Comparison of ENCODE assay signal across 25 cellular contexts in the genomic region with DNA sequence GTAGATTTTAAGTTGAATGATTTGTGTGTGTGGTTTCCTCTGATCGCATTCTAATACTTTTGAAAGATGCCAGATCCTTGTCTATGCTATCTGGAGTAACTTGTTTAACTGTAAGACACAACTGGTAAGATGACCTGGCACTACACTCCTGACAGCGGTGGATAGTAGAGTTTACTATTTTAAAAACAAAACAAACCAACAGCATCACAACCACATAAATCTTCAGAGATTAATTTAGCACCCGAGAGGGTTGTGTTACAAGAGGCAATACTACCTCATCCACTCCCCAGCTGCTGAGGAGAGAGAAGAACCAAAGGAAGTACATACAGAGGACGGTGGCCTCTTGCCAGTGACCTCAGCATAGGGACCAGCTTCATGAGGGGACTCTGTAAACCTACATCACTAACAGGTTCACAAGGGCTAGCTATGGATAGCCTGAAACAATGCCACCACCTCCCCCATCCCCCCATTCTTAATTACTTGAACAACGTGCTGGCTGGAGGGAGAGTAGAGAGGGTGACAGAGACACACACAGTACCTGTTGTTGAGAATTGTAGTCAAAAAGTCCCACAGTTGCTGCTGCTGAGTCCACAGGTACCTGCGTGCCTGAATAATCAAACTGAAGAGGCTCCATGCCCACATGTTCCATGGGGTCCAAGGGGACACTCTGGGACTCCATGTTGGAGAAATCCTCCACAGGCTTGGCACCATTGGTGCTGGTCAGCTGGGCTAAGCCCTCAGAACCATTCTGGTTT.
DNase-seq lines count a peak whose midpoint lies in the region; ATAC-seq and TF ChIP-seq lines count a peak whose summit lies in the region.
"Had no signal": no experiment of that assay in that cellular context is flagged by ENCODE, and none has a peak within 500 bp of the region (broad histone marks: within the 10 kb centered on the region; RNA-seq: fewer than 3 reads in every experiment).

No MANE protein-coding gene starts in this region.

- H3K27ac ChIP-seq in HUES64 (ENCODE audit: low read depth, low read length) (0 out of 2 replicates have a peak overlapping the region, but pooled peaks have one; percentile 10), endodermal cell (ENCODE audit: low read depth, low read length) (no peak overlapping the region), osteoblast (ENCODE audit: low read depth, low read length) (peak overlapping the region; percentile 23), gastroesophageal sphincter (no peak overlapping the region)
- H3K27ac ChIP-seq: 22Rv1, esophagus squamous epithelium, left ventricle myocardium inferior, ovary, right lobe of liver, tibial nerve had no signal

- no peaks in the 10 kb centered on the region for H3K27me3 Mint-ChIP-seq in activated CD4-positive, alpha-beta T cell treated with anti-CD3 and anti-CD28 coated beads for 36 hours
- H3K27me3 Mint-ChIP-seq in endodermal cell (ENCODE audit: insufficient read depth) = no peaks in the 10 kb centered on the region

- H3K36me3 ChIP-seq in HUES64 (ENCODE audit: insufficient read depth, low read length) (peaks cover 90% of the 10 kb centered on the region), endodermal cell (ENCODE audit: control insufficient read depth, insufficient read depth, low read length) (peaks cover 85% of the 10 kb centered on the region), osteoblast (ENCODE audit: insufficient read depth, low read length) (peaks cover 30% of the 10 kb centered on the region), gastroesophageal sphincter (peaks cover 0 to 33% of the 10 kb centered on the region in 2 donors)
- H3K36me3 ChIP-seq: ovary had no signal

- no peak for TF ChIP-seq EP300 in gastroesophageal sphincter (IDR thresholded peaks at IDR 0.05)

- CTCF ChIA-PET in activated CD4-positive, alpha-beta T cell treated with anti-CD3 and anti-CD28 coated beads for 36 hours (lab: Charles Lee) = interaction anchor here (0.7 to 1.8 kb wide), 4 partner anchors 8 to 178 kb away, joined by 3 to 6 read pairs (median 4); no protein-coding TSS in a partner anchor

- H3K4me1 Mint-ChIP-seq in activated CD4-positive, alpha-beta T cell treated with anti-CD3 and anti-CD28 coated beads for 36 hours = peaks cover 63% of the 10 kb centered on the region
- peaks cover 36% of the 10 kb centered on the region for H3K4me1 Mint-ChIP-seq in endodermal cell

- H3K27me3 ChIP-seq in HUES64 (ENCODE audit: insufficient read depth, low read length) (no peaks in the 10 kb centered on the region), endodermal cell (ENCODE audit: control insufficient read depth, insufficient read depth, low read length, poor library complexity, severe bottlenecking) (no peaks in the 10 kb centered on the region), osteoblast (ENCODE audit: insufficient read depth, low read length) (no peaks in the 10 kb centered on the region), gastroesophageal sphincter (no peaks in the 10 kb centered on the region)
- H3K27me3 ChIP-seq: esophagus squamous epithelium, ovary, right lobe of liver, tibial nerve had no signal

- no peak overlapping the region for H2AFZ ChIP-seq in osteoblast (ENCODE audit: low read length)

- H3K4me1 ChIP-seq in HUES64 (ENCODE audit: insufficient read depth, low read length) = peaks cover 9% of the 10 kb centered on the region; the same call in 1 of the 2 replicates
- H3K4me1 ChIP-seq in endodermal cell (ENCODE audit: control insufficient read depth, insufficient read depth, low read length) = peaks cover 4% of the 10 kb centered on the region
- peaks cover 31% of the 10 kb centered on the region for H3K4me1 ChIP-seq in osteoblast (ENCODE audit: insufficient read depth, low read length)
- H3K4me1 ChIP-seq in gastroesophageal sphincter = peaks cover 0 to 61% (median 6%) of the 10 kb centered on the region in 3 donors

- peaks cover 95% of the 10 kb centered on the region for H3K79me2 ChIP-seq in osteoblast (ENCODE audit: insufficient read depth, low read length)

- no peak for DNase-seq in activated CD4-positive, alpha-beta T cell treated with anti-CD3 and anti-CD28 coated beads for 36 hours
- no peak for DNase-seq in activated CD4-positive, alpha-beta T cell treated with anti-CD3 and anti-CD28 coated beads for 4 hours
- DNase-seq in endodermal cell = no peak
- DNase-seq in osteoblast (ENCODE audit: insufficient read length, low spot score, missing footprints) = no peak
- no peak for DNase-seq in SIG-M5 treated with dmso at 0.1 percent for 504 hours (lab: John Stamatoyannopoulos, UW; ENCODE audit: unreplicated experiment)
- DNase-seq in GM10266 (ENCODE audit: extremely low spot score) = no peak
- DNase-seq: activated CD4-positive, CD25-positive, alpha-beta regulatory T cell; central memory CD4-positive, alpha-beta T cell; effector CD4-positive, alpha-beta T cell; esophagus squamous epithelium; glutamatergic neuron; left ventricle myocardium inferior; NCI-H1417; NCI-H2171; NCI-H69; OCI-M1; ovary; right lobe of liver; Right ventricle myocardium superior; stimulated activated naive CD4-positive, alpha-beta T cell had no signal

- TF ChIP-seq CTCF in endodermal cell (conservative IDR thresholded peaks at IDR 0.05) (no peak), osteoblast (IDR thresholded peaks at IDR 0.05; ENCODE audit: extremely low read depth, low read depth, low read length) (no peak), gastroesophageal sphincter (IDR thresholded peaks at IDR 0.05) (no peak), GM10266 (IDR thresholded peaks at IDR 0.05; ENCODE audit: control insufficient read depth, insufficient read depth, low read depth, missing control alignments) (no peak)

- H3K4me3 ChIP-seq in HUES64 (ENCODE audit: low read length) (no peak overlapping the region), endodermal cell (ENCODE audit: low read length) (no peak overlapping the region), osteoblast (ENCODE audit: insufficient read depth, low read length) (no peak overlapping the region), gastroesophageal sphincter (no peak overlapping the region)
- H3K4me3 ChIP-seq: esophagus squamous epithelium, HAP-1, left ventricle myocardium inferior, ovary, right lobe of liver, tibial nerve had no signal

- no peak for ATAC-seq in activated CD4-positive, alpha-beta T cell treated with anti-CD3 and anti-CD28 coated beads for 36 hours
- no peak for ATAC-seq in gastroesophageal sphincter

- intact Hi-C loops in activated CD4-positive, alpha-beta T cell treated with anti-CD3 and anti-CD28 coated beads for 36 hours (cut with DNase I, micrococcal nuclease) = no loop called here

- TF ChIP-seq POLR2A in gastroesophageal sphincter (IDR thresholded peaks at IDR 0.05) = no peak

- no peaks in the 10 kb centered on the region for H3K9me3 Mint-ChIP-seq in activated CD4-positive, alpha-beta T cell treated with anti-CD3 and anti-CD28 coated beads for 36 hours (ENCODE audit: low read depth)
- no peaks in the 10 kb centered on the region for H3K9me3 Mint-ChIP-seq in endodermal cell

- H3K36me3 Mint-ChIP-seq in activated CD4-positive, alpha-beta T cell treated with anti-CD3 and anti-CD28 coated beads for 36 hours (ENCODE audit: low read depth) = peaks cover 74% of the 10 kb centered on the region
- peaks cover 67% of the 10 kb centered on the region for H3K36me3 Mint-ChIP-seq in endodermal cell (ENCODE audit: low read depth)

- WGBS in HUES64 = 86% methylated on average over 6 of the region's 6 CpGs
- 79 to 90% methylated on average over 2 to 6 of the region's 6 CpGs for WGBS in endodermal cell (ENCODE audit: insufficient coverage in 1 of 2, insufficient read length in 1 of 2), 2 experiments
- 48 to 62% methylated on average over 3 to 5 of the region's 6 CpGs for WGBS in gastroesophageal sphincter (ENCODE audit: low coverage in 1 of 2), 2 donors

- POLR2A ChIA-PET in activated CD4-positive, alpha-beta T cell treated with anti-CD3 and anti-CD28 coated beads for 36 hours (lab: Charles Lee) = no interaction called here

- no peak overlapping the region for H3K4me3 Mint-ChIP-seq in activated CD4-positive, alpha-beta T cell treated with anti-CD3 and anti-CD28 coated beads for 36 hours
- no peak overlapping the region for H3K4me3 Mint-ChIP-seq in endodermal cell

- H3K9me3 ChIP-seq in HUES64 (ENCODE audit: insufficient read depth, low read depth, low read length) (no peaks in the 10 kb centered on the region), endodermal cell (ENCODE audit: control insufficient read depth, low read length) (no peaks in the 10 kb centered on the region), osteoblast (ENCODE audit: low read depth, low read length) (no peaks in the 10 kb centered on the region), gastroesophageal sphincter (no peaks in the 10 kb centered on the region)
- H3K9me3 ChIP-seq: esophagus squamous epithelium, HAP-1, left ventricle myocardium inferior, ovary, right lobe of liver, tibial nerve had no signal

- no peak overlapping the region for H3K9ac ChIP-seq in HUES64 (ENCODE audit: low read depth, low read length)
- no peak overlapping the region for H3K9ac ChIP-seq in endodermal cell (ENCODE audit: extremely low read depth, low read length, poor library complexity, severe bottlenecking)

- H3K4me2 ChIP-seq in osteoblast (ENCODE audit: insufficient read depth, low read length) = no peak overlapping the region

- peaks cover 67% of the 10 kb centered on the region for H4K20me1 ChIP-seq in osteoblast (ENCODE audit: insufficient read depth, low read length)

- peak overlapping the region; percentile 6 for H3K27ac Mint-ChIP-seq in activated CD4-positive, alpha-beta T cell treated with anti-CD3 and anti-CD28 coated beads for 36 hours
- peak overlapping the region; percentile 27 for H3K27ac Mint-ChIP-seq in endodermal cell

Comparison
In these comparisons a context has a peak if more than half of its experiments do, and no peak if none do; other contexts are left out.
1. H3K27ac ChIP-seq: peak in HUES64 (single experiment) and osteoblast (single experiment); none in endodermal cell (single experiment) and gastroesophageal sphincter (0 of 4).